Comparison of ENCODE assay signal across 13 cellular contexts in genomic region chr6:160972111-160972510, GRCh38. TPM values are rescaled to one million over a fixed set of nuclear protein-coding genes. Genes with fewer than 3 reads are reported as not detected.
A peak's percentile ranks its signal among the peaks of the same experiment; 100 is the strongest.
DNase-seq lines count a peak whose midpoint lies in the region; ATAC-seq, FAIRE-seq and TF ChIP-seq lines count a peak whose summit lies in the region.
"Had no signal": no experiment of that assay in that cellular context is flagged by ENCODE, and none has a peak within 500 bp of the region (broad histone marks: within the 10 kb centered on the region; RNA-seq: fewer than 3 reads in every experiment).

No MANE protein-coding gene starts in this region.

- in situ Hi-C loops in ACHN (cut with HindIII; ENCODE audit: low pct_ligation_motif_present, low pct_unique_long_range_greater_than_20kb, low sequenced_read_pairs): no loop called here

- peak; percentile 20 to 53 for DNase-seq in NCI-H524 (lab: John Stamatoyannopoulos, UW)
- DNase-seq in NCI-H524 treated with DMSO at 0.1 percent for 48 hours (lab: John Stamatoyannopoulos, UW): no peak
- peak; percentile 98 for DNase-seq in astrocyte (ENCODE audit: low read depth)
- no peak for DNase-seq in mesothelial cell of epicardium (ENCODE audit: low spot score in 2 of 2, unreplicated experiment in 2 of 2)
- no peak for DNase-seq in Caco-2
- no peak for DNase-seq in ACHN
- DNase-seq: activated T-cell treated with anti-CD3 and anti-CD28 coated beads for 4 hours, glutamatergic neuron, GOT3, NCI-H526 had no signal

- TF ChIP-seq CTCF in astrocyte (IDR thresholded peaks at IDR 0.05; ENCODE audit: insufficient read depth, low read depth, low read length) (no peak), mesothelial cell of epicardium (IDR thresholded peaks at IDR 0.05; ENCODE audit: unreplicated experiment) (no peak), Caco-2 (IDR thresholded peaks at IDR 0.05; ENCODE audit: insufficient read depth in 1 of 2, low read depth in 1 of 2, low read length in 1 of 2, severe bottlenecking in 1 of 2, unreplicated experiment in 1 of 2) (no peak)

- H4K20me1 ChIP-seq in astrocyte (ENCODE audit: insufficient read depth, low read length): no peaks in the 10 kb centered on the region

- FAIRE-seq in astrocyte (lab: Jason Lieb, UNC): peak; percentile 89

- POLR2A ChIA-PET in Caco-2 (lab: Charles Lee): no interaction called here

- no peaks in the 10 kb centered on the region for H3K79me2 ChIP-seq in astrocyte (ENCODE audit: insufficient read depth, low read length)

- H3K4me2 ChIP-seq in astrocyte (ENCODE audit: low read length): peak overlapping the region; percentile 31

- H3K36me3 Mint-ChIP-seq in astrocyte (ENCODE audit: low read depth, unreplicated experiment) (no peaks in the 10 kb centered on the region), mesothelial cell of epicardium (no peaks in the 10 kb centered on the region), Caco-2 (ENCODE audit: insufficient read depth, unreplicated experiment) (no peaks in the 10 kb centered on the region)

- H3K27me3 Mint-ChIP-seq in astrocyte (ENCODE audit: low read depth, unreplicated experiment) (no peaks in the 10 kb centered on the region), mesothelial cell of epicardium (ENCODE audit: low read depth) (no peaks in the 10 kb centered on the region), Caco-2 (ENCODE audit: insufficient read depth, unreplicated experiment) (peaks cover 2% of the 10 kb centered on the region)

- BruUV-seq in Caco-2 (replicated peaks; lab: Mats Ljungman, UMichigan): no TSS peak

- H3K4me3 Mint-ChIP-seq in astrocyte (ENCODE audit: unreplicated experiment): no peak overlapping the region
- no peak overlapping the region for H3K4me3 Mint-ChIP-seq in mesothelial cell of epicardium
- H3K4me3 Mint-ChIP-seq in Caco-2 (ENCODE audit: unreplicated experiment): no peak overlapping the region
- H3K4me3 Mint-ChIP-seq: B cell had no signal

- H2AFZ ChIP-seq in astrocyte (ENCODE audit: low read depth, low read length): no peak overlapping the region

- H3K27ac Mint-ChIP-seq in astrocyte (ENCODE audit: unreplicated experiment) (peak overlapping the region; percentile 95), mesothelial cell of epicardium (no peak overlapping the region), Caco-2 (ENCODE audit: unreplicated experiment) (no peak overlapping the region)
- H3K27ac Mint-ChIP-seq: B cell had no signal

- H3K36me3 ChIP-seq in astrocyte (ENCODE audit: insufficient read depth, low read length): no peaks in the 10 kb centered on the region
- H3K36me3 ChIP-seq in Caco-2 (ENCODE audit: control insufficient read depth, insufficient read depth, low read length): no peaks in the 10 kb centered on the region

- H3K4me1 Mint-ChIP-seq in astrocyte (ENCODE audit: low read depth, unreplicated experiment) (peaks cover 25% of the 10 kb centered on the region), mesothelial cell of epicardium (peaks cover 24% of the 10 kb centered on the region), Caco-2 (ENCODE audit: low read depth, unreplicated experiment) (no peaks in the 10 kb centered on the region)
- H3K4me1 Mint-ChIP-seq: B cell had no signal

- no peak overlapping the region for H3K4me3 ChIP-seq in astrocyte (ENCODE audit: insufficient read depth, low read depth, low read length)
- no peak overlapping the region for H3K4me3 ChIP-seq in skin epidermis
- no peak overlapping the region for H3K4me3 ChIP-seq in Caco-2 (ENCODE audit: low read depth, low read length)

- H3K27ac ChIP-seq in astrocyte (ENCODE audit: low read depth, low read length) (peak overlapping the region; percentile 51), skin epidermis (peak overlapping the region in 12 of 21 experiments; percentile 16 to 86 (median 68))

- intact Hi-C loops in Caco-2 (cut with micrococcal nuclease; ENCODE audit: unreplicated experiment): no loop called here

- H3K4me1 ChIP-seq in astrocyte (ENCODE audit: insufficient read depth, low read length): peaks cover 22% of the 10 kb centered on the region
- no peaks in the 10 kb centered on the region for H3K4me1 ChIP-seq in Caco-2

- CTCF ChIA-PET in Caco-2 (lab: Charles Lee): no interaction called here

- H3K9ac ChIP-seq in astrocyte (ENCODE audit: low read length): no peak overlapping the region

- H3K27me3 ChIP-seq in astrocyte (ENCODE audit: insufficient read depth, low read length) (no peaks in the 10 kb centered on the region), Caco-2 (replicated peaks; ENCODE audit: control insufficient read depth, insufficient read depth, low read length) (no peaks in the 10 kb centered on the region)

- H3K9me3 Mint-ChIP-seq in astrocyte (ENCODE audit: unreplicated experiment) (peaks cover 5% of the 10 kb centered on the region), mesothelial cell of epicardium (no peaks in the 10 kb centered on the region), Caco-2 (ENCODE audit: unreplicated experiment) (no peaks in the 10 kb centered on the region)

- ATAC-seq in HG03378 (IDR thresholded peaks at IDR 0.05; ENCODE audit: unreplicated experiment): peak; percentile 69

- H3K9me3 ChIP-seq in astrocyte (ENCODE audit: insufficient read depth, low read depth, low read length) (no peaks in the 10 kb centered on the region), Caco-2 (no peaks in the 10 kb centered on the region)

RNA-seq across cellular contexts. Expression of gene MAP3K4, which starts 19.5 kb away (rescaled TPM):
- total RNA-seq in astrocyte (20.3 and 22.1 TPM in 2 replicates), mesothelial cell of epicardium (53.6 to 62.6 TPM (median 59.8 TPM) in 3 replicates), Caco-2 (2022) (32.8 and 34.3 TPM in 2 replicates)

Comparison
In these comparisons a context has a peak if more than half of its experiments do, and no peak if none do; other contexts are left out.
1. DNase-seq: peak in NCI-H524 (2 of 2) and astrocyte (single experiment); none in NCI-H524 treated with DMSO at 0.1 percent for 48 hours (single experiment), mesothelial cell of epicardium (0 of 2), Caco-2 (0 of 2) and ACHN (single experiment).